In the genomic region with DNA sequence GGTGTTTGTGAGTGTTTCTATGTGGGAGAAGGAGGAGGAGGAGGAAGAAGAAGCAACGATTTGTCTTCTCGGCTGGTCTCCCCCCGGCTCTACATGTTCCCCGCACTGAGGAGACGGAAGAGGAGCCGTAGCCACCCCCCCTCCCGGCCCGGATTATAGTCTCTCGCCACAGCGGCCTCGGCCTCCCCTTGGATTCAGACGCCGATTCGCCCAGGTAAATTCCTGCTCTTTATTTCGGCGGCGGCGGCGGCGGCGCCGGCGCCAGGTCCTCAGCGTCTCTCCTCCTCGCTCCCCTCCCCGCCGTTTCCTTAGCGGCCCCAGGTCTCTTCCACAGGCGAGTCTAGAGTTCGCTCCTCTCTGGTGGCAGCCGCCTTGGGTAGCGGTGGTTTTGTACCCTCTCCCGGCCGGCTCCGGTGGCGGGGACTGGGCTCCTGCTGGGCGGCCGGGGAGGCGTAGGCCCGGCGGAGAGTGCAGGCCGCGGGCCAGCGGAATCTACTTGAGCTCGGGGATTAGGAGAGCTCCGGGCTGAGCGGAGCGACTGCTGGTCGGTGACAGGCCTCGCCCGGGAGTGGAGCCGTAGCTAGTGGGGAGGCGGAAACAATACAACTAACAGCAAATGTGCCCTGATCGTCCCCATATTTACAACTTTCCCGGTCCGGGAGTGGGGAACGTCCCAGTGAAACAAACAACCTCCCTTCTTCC, we compare ENCODE assay signal across 8 cellular contexts. TPM values are rescaled to one million over a fixed set of nuclear protein-coding genes. Genes with fewer than 3 reads are reported as not detected.
DNase-seq lines count a peak whose midpoint lies in the region; ATAC-seq lines count a peak whose summit lies in the region.

No MANE protein-coding gene starts in this region.

- DNase-seq in DMS79 treated with DMSO at 0.1 percent for 48 hours (lab: John Stamatoyannopoulos, UW), result peak; percentile 62
- no peak for DNase-seq in DMS79 (lab: John Stamatoyannopoulos, UW)
- peak; percentile 65 for DNase-seq in NCI-H446 treated with DMSO at 0.1 percent for 48 hours (lab: John Stamatoyannopoulos, UW)
- DNase-seq in activated CD4-positive, alpha-beta T cell treated with anti-CD3 and anti-CD28 coated beads, Interleukin-2, amount 50 U/mL, for 4 hours, result peak; percentile 41 to 46
- peak; percentile 65 to 78 for DNase-seq in lung microvascular endothelial cell (ENCODE audit: low read depth in 2 of 2)
- DNase-seq in stimulated activated CD4-positive, alpha-beta T cell treated with anti-CD3 and anti-CD28 coated beads, TNF-alpha, amount 100 ng/mL, for 48 hours (ENCODE audit: low read depth in 3 of 3), result peak; percentile 27 to 53 (median 32)

- no peaks in the 10 kb centered on the region for H3K36me3 ChIP-seq in ectodermal cell (ENCODE audit: control insufficient read depth, insufficient read depth, low read length)

- H3K4me3 ChIP-seq in ectodermal cell (ENCODE audit: insufficient read depth, low read depth, low read length), result peak overlapping the region; percentile 95

- no peaks in the 10 kb centered on the region for H3K9me3 ChIP-seq in ectodermal cell (ENCODE audit: control insufficient read depth, low read length)

- H3K27ac ChIP-seq in ectodermal cell (ENCODE audit: insufficient read depth, low read depth, low read length, poor library complexity, severe bottlenecking), result peak overlapping the region; percentile 82

- peak; percentile 10 for ATAC-seq in HG03066 (IDR thresholded peaks at IDR 0.05; ENCODE audit: low read depth, unreplicated experiment)

- WGBS in ectodermal cell, 2 experiments, result 0% methylated on average over 57 of the region's 57 CpGs

- H3K4me1 ChIP-seq in ectodermal cell (ENCODE audit: control insufficient read depth, insufficient read depth, low read length), result peaks cover 3% of the 10 kb centered on the region

- H3K27me3 ChIP-seq in ectodermal cell (ENCODE audit: control insufficient read depth, insufficient read depth, low read length, poor library complexity, severe bottlenecking), result no peaks in the 10 kb centered on the region

RNA-seq across cellular contexts. Expression of gene NIPBL, which starts 0.5 kb away (rescaled TPM):
- polyA plus RNA-seq in ectodermal cell (2013, experiment 1 of 4), result 40.8 TPM
- 45.6 TPM for polyA plus RNA-seq in ectodermal cell (2013, experiment 2 of 4)
- 37.7 TPM for polyA plus RNA-seq in ectodermal cell (2013, experiment 3 of 4)
- polyA plus RNA-seq in ectodermal cell (2013, experiment 4 of 4), result 46.9 TPM
- 17.9 and 26.2 TPM in 2 replicates for total RNA-seq in lung microvascular endothelial cell
